In genomic region chr16:85265161-85265784, GRCh38 we compare ENCODE assay signal across 23 cellular contexts.
DNase-seq lines count a peak whose midpoint lies in the region; ATAC-seq, FAIRE-seq and TF ChIP-seq lines count a peak whose summit lies in the region.
"Had no signal": no experiment of that assay in that cellular context is flagged by ENCODE, and none has a peak within 500 bp of the region (broad histone marks: within the 10 kb centered on the region; RNA-seq: fewer than 3 reads in every experiment).

No MANE protein-coding gene starts in this region.

- H4K8ac ChIP-seq in H1 (ENCODE audit: extremely low read depth, insufficient read depth, low read length), result no peak overlapping the region

- peaks cover 6% of the 10 kb centered on the region for H3K27me3 Mint-ChIP-seq in GM23338 (ENCODE audit: insufficient read depth, low read depth, poor library complexity)

- H2AFZ ChIP-seq in GM23338 (no peak overlapping the region), H1 (ENCODE audit: low read length) (no peak overlapping the region), SK-N-SH (ENCODE audit: low read depth) (no peak overlapping the region)

- no peak for TF ChIP-seq POLR2A in H1 (IDR thresholded peaks at IDR 0.05; ENCODE audit: control extremely low read depth in 1 of 2, low read depth in 2 of 2, low read length in 2 of 2)

- TF ChIP-seq CTCF in GM23338 (conservative IDR thresholded peaks at IDR 0.05; ENCODE audit: low read depth in 2 of 2) (no peak), H1 (IDR thresholded peaks at IDR 0.05; ENCODE audit: control extremely low read depth in 1 of 3, insufficient read depth in 1 of 3, low read depth in 1 of 3, low read length in 3 of 3) (no peak), SK-N-SH (IDR thresholded peaks at IDR 0.05) (no peak)

- H2AK5ac ChIP-seq in H1 (ENCODE audit: low read depth, low read length), result peak overlapping the region; percentile 53; the same call in 1 of the 2 replicates

- H3K27ac ChIP-seq in GM23338 (ENCODE audit: low read depth) (no peak overlapping the region), H1 (ENCODE audit: low read depth, low read length) (no peak overlapping the region), SK-N-SH (ENCODE audit: low read depth in 2 of 2, low read length in 1 of 2) (peak overlapping the region in 1 of 2 experiments; percentile 100; a peak in 2 of 4 replicates)
- H3K27ac ChIP-seq: A549, SK-N-MC had no signal

- H3K36me3 Mint-ChIP-seq in GM23338 (ENCODE audit: low read depth), result no peaks in the 10 kb centered on the region; the same call in 2 of the 3 replicates
- H3K36me3 Mint-ChIP-seq: CD8-positive, alpha-beta memory T cell; T-cell had no signal

- no peaks in the 10 kb centered on the region for H3K9me3 ChIP-seq in H1 (ENCODE audit: insufficient read depth in 2 of 2, low read depth in 1 of 2, low read length in 1 of 2)
- no peaks in the 10 kb centered on the region for H3K9me3 ChIP-seq in SK-N-SH
- H3K9me3 ChIP-seq: A549 had no signal

- no peak for TF ChIP-seq RAD21 in H1 (IDR thresholded peaks at IDR 0.05 in 1 of 2, conservative IDR thresholded peaks at IDR 0.05 in 1 of 2; ENCODE audit: low read depth in 2 of 2, low read length in 2 of 2)
- TF ChIP-seq RAD21 in SK-N-SH (IDR thresholded peaks at IDR 0.05; ENCODE audit: low read length), result no peak

- H3K9ac ChIP-seq in H1 (replicated peaks in 1 of 4; ENCODE audit: extremely low read depth in 1 of 4, low read depth in 3 of 4, low read length in 3 of 4), result no peak overlapping the region
- no peak overlapping the region for H3K9ac ChIP-seq in SK-N-SH

- H3K4me2 ChIP-seq in GM23338, result no peak overlapping the region
- no peak overlapping the region for H3K4me2 ChIP-seq in H1 (ENCODE audit: insufficient read depth in 1 of 2, low read depth in 2 of 2, low read length in 2 of 2)
- no peak overlapping the region for H3K4me2 ChIP-seq in SK-N-SH
- H3K4me2 ChIP-seq: A549 had no signal

- H3K79me2 ChIP-seq in GM23338 (replicated peaks; ENCODE audit: insufficient read depth) (no peaks in the 10 kb centered on the region), H1 (ENCODE audit: control insufficient read depth in 1 of 2, insufficient read depth in 2 of 2, low read length in 2 of 2) (no peaks in the 10 kb centered on the region), SK-N-SH (ENCODE audit: insufficient read depth) (no peaks in the 10 kb centered on the region)

- H4K20me1 ChIP-seq in GM23338 (replicated peaks; ENCODE audit: insufficient read depth) (peaks cover 8% of the 10 kb centered on the region), H1 (replicated peaks in 1 of 2; ENCODE audit: control insufficient read depth in 1 of 2, insufficient read depth in 2 of 2, low read length in 2 of 2) (peaks cover 0 to 11% of the 10 kb centered on the region in 2 experiments), SK-N-SH (ENCODE audit: insufficient read depth) (peaks cover 11% of the 10 kb centered on the region; the same call in 1 of the 2 replicates)

- H2BK120ac ChIP-seq in H1 (replicated peaks; ENCODE audit: low read depth, low read length), result no peak overlapping the region

- no peak overlapping the region for H3K56ac ChIP-seq in H1 (replicated peaks; ENCODE audit: insufficient read length, low read depth, low read length)

- DNase-seq in GM23338 (ENCODE audit: low spot score) (no peak), MV-4-11 (lab: John Stamatoyannopoulos, UW) (peak; percentile 68), H1 (ENCODE audit: low read depth in 1 of 2, low spot score in 2 of 2) (no peak), putamen (ENCODE audit: low spot score) (peak; percentile 51), SK-N-SH (no peak), NCI-H1092 (lab: John Stamatoyannopoulos, UW) (no peak), NCI-H2029 (lab: John Stamatoyannopoulos, UW) (no peak)
- DNase-seq: C1 segment of cervical spinal cord; CD8-positive, alpha-beta memory T cell; DMS53; EL; HFFc6; NCI-H1417 treated with DMSO at 0.1 percent for 48 hours; NCI-H187 treated with DMSO at 0.1 percent for 48 hours; NCI-H226; NCI-H524; SHP77; T-cell had no signal

- H3K36me3 ChIP-seq in GM23338 (ENCODE audit: insufficient read depth), result no peaks in the 10 kb centered on the region
- no peaks in the 10 kb centered on the region for H3K36me3 ChIP-seq in H1 (ENCODE audit: control insufficient read depth in 2 of 4, insufficient read depth in 4 of 4, low read length in 3 of 4)
- H3K36me3 ChIP-seq in SK-N-SH (replicated peaks in 1 of 2; ENCODE audit: control insufficient read depth in 1 of 2, insufficient read depth in 2 of 2, low read length in 1 of 2), result no peaks in the 10 kb centered on the region

- H3K4me3 ChIP-seq in GM23338 (no peak overlapping the region), H1 (ENCODE audit: extremely low read depth in 1 of 4, insufficient read depth in 2 of 4, low read depth in 3 of 4, low read length in 4 of 4) (no peak overlapping the region), SK-N-SH (ENCODE audit: low read depth in 2 of 2, low read length in 1 of 2) (no peak overlapping the region)
- H3K4me3 ChIP-seq: A549, SK-N-MC had no signal

- H3F3A ChIP-seq in GM23338 (replicated peaks; ENCODE audit: low read depth) (0 out of 2 replicates have a peak, but pooled peaks cover 2% of the 10 kb centered on the region), SK-N-SH (replicated peaks; ENCODE audit: insufficient read depth) (peaks cover under 1% of the 10 kb centered on the region)

- no peak overlapping the region for H4K5ac ChIP-seq in H1 (ENCODE audit: insufficient read length, low read depth, low read length)

- WGBS in H1 (ENCODE audit: extremely low coverage in 1 of 2, insufficient coverage in 1 of 2, insufficient read length in 1 of 2, insufficient replicate concordance in 2 of 2, low coverage in 1 of 2, low lambda C conversion rate in 2 of 2, missing lambda C conversion rate in 1 of 2), 2 experiments, result 89% methylated on average over 13 of the region's 13 CpGs; no CpG with 5 or more reads in 1 of the 2 experiments
- WGBS in SK-N-SH (ENCODE audit: low lambda C conversion rate), result 90% methylated on average over 13 of the region's 13 CpGs

- POLR2A ChIA-PET in H1 (lab: Charles Lee; ENCODE audit: partially characterized antibody) (no interaction called here), SK-N-SH (lab: Yijun Ruan, JAX) (no interaction called here)

- H3K18ac ChIP-seq in H1 (ENCODE audit: extremely low read depth, low read length), result no peak overlapping the region

- H3K27ac Mint-ChIP-seq in GM23338, result peak overlapping the region; percentile 58; the same call in 1 of the 2 replicates
- H3K27ac Mint-ChIP-seq: HFFc6, T-cell had no signal

- CTCF ChIA-PET in H1 (lab: Charles Lee; ENCODE audit: partially characterized antibody) (interaction anchor here (0.5 to 6.8 kb wide), 10 partner anchors 10 to 231 kb away, joined by 3 to 56 read pairs (median 9); no protein-coding TSS in a partner anchor), SK-N-SH (lab: Yijun Ruan, JAX) (interaction anchor here (0.6 to 13.0 kb wide), 4 partner anchors 10 to 344 kb away, joined by 3 to 180 read pairs (median 4); no protein-coding TSS in a partner anchor)

- peaks cover 6% of the 10 kb centered on the region; the same call in 1 of the 2 replicates for H3K79me1 ChIP-seq in H1 (ENCODE audit: low read depth, low read length)

- H3K4me3 Mint-ChIP-seq in GM23338, result no peak overlapping the region
- H3K4me3 Mint-ChIP-seq: CD8-positive, alpha-beta memory T cell; HFFc6; T-cell had no signal

- no peak for ATAC-seq in GM23338
- ATAC-seq: A549, T-cell had no signal

- H3K4ac ChIP-seq in H1 (replicated peaks; ENCODE audit: insufficient read length, low read depth, low read length), result no peak overlapping the region

- H3K14ac ChIP-seq in H1 (ENCODE audit: insufficient read length), result no peak overlapping the region

- H3K9me3 Mint-ChIP-seq in GM23338, result no peaks in the 10 kb centered on the region
- H3K9me3 Mint-ChIP-seq: CD8-positive, alpha-beta memory T cell; HFFc6; T-cell had no signal

- FAIRE-seq in H1 (lab: Jason Lieb, UNC), result no peak
- FAIRE-seq: A549, GM12891, GM18507, RCC 7860 had no signal

- TF ChIP-seq EP300 in H1 (IDR thresholded peaks at IDR 0.05; ENCODE audit: borderline replicate concordance in 1 of 2, low read depth in 2 of 2, low read length in 2 of 2) (no peak), SK-N-SH (IDR thresholded peaks at IDR 0.05; ENCODE audit: borderline replicate concordance in 1 of 2, low read depth in 1 of 2, low read length in 1 of 2) (no peak)

- no peak overlapping the region for H2BK12ac ChIP-seq in H1 (ENCODE audit: low read depth, low read length)

- no peaks in the 10 kb centered on the region for H3K23me2 ChIP-seq in H1 (ENCODE audit: low read depth, low read length)

- no peak overlapping the region; the same call in 1 of the 2 replicates for H2BK5ac ChIP-seq in H1 (ENCODE audit: low read depth, low read length)

- H3K4me1 ChIP-seq in GM23338 (ENCODE audit: insufficient read depth) (no peaks in the 10 kb centered on the region), H1 (replicated peaks in 1 of 4; ENCODE audit: control insufficient read depth in 3 of 4, insufficient read depth in 4 of 4, low read length in 3 of 4) (peaks cover 0 to 3% (median 0%) of the 10 kb centered on the region in 4 experiments; a peak in 1 of 7 replicates), SK-N-SH (ENCODE audit: control insufficient read depth in 1 of 2, insufficient read depth in 2 of 2, low read depth in 1 of 2, low read length in 1 of 2) (peaks cover 0 to 61% of the 10 kb centered on the region in 2 experiments; a peak in 2 of 4 replicates)
- H3K4me1 ChIP-seq: A549 had no signal

- no peaks in the 10 kb centered on the region for H3K27me3 ChIP-seq in GM23338 (ENCODE audit: insufficient read depth)
- H3K27me3 ChIP-seq in H1 (replicated peaks in 1 of 4; ENCODE audit: control insufficient read depth in 3 of 4, extremely low read depth in 1 of 4, insufficient read depth in 3 of 4, low read length in 3 of 4), result no peaks in the 10 kb centered on the region
- H3K27me3 ChIP-seq in SK-N-SH (ENCODE audit: insufficient read depth), result no peaks in the 10 kb centered on the region

- peaks cover 4% of the 10 kb centered on the region; the same call in 1 of the 3 replicates for H3K4me1 Mint-ChIP-seq in GM23338
- H3K4me1 Mint-ChIP-seq: CD8-positive, alpha-beta memory T cell had no signal

- no peak overlapping the region for H2BK20ac ChIP-seq in H1 (ENCODE audit: low read length)

- H4K91ac ChIP-seq in H1 (replicated peaks; ENCODE audit: insufficient read length, low read length), result no peak overlapping the region

- no peak overlapping the region for H3K23ac ChIP-seq in H1 (ENCODE audit: insufficient read length)

- H3K9me2 ChIP-seq in GM23338 (ENCODE audit: insufficient read depth) (no peaks in the 10 kb centered on the region), SK-N-SH (no peaks in the 10 kb centered on the region)

- H2BK15ac ChIP-seq in H1 (ENCODE audit: low read length), result no peak overlapping the region

TF ChIP-seq in H1, 55 proteins besides CTCF, POLR2A, EP300 and RAD21 (continues in another document):
- no peak for TF ChIP-seq SIN3A (conservative IDR thresholded peaks at IDR 0.05 in 1 of 2, IDR thresholded peaks at IDR 0.05 in 1 of 2; ENCODE audit: low read depth in 1 of 2, low read length in 2 of 2)
- TF ChIP-seq PHF8 (conservative IDR thresholded peaks at IDR 0.05; ENCODE audit: low read depth, low read length), result no peak
- TF ChIP-seq CREB1 (IDR thresholded peaks at IDR 0.05), result no peak

TF ChIP-seq in SK-N-SH, 30 proteins besides CTCF, POLR2A, EP300 and RAD21 (continues in another document):
- TF ChIP-seq RXRA (IDR thresholded peaks at IDR 0.05; ENCODE audit: borderline replicate concordance, low read depth) (no peak), CHD2 (IDR thresholded peaks at IDR 0.05; ENCODE audit: low read length, partially characterized antibody) (no peak), POLR2AphosphoS5 (IDR thresholded peaks at IDR 0.05; ENCODE audit: low read depth, low read length) (no peak)

Comparison
In these comparisons a context has a peak if more than half of its experiments do, and no peak if none do; other contexts are left out.
1. DNase-seq: peak in MV-4-11 (single experiment) and putamen (single experiment); none in GM23338 (single experiment), H1 (0 of 2), SK-N-SH (single experiment), NCI-H1092 (single experiment) and NCI-H2029 (single experiment).